Comparison of ENCODE assay signal across 8 cellular contexts in the genomic region with DNA sequence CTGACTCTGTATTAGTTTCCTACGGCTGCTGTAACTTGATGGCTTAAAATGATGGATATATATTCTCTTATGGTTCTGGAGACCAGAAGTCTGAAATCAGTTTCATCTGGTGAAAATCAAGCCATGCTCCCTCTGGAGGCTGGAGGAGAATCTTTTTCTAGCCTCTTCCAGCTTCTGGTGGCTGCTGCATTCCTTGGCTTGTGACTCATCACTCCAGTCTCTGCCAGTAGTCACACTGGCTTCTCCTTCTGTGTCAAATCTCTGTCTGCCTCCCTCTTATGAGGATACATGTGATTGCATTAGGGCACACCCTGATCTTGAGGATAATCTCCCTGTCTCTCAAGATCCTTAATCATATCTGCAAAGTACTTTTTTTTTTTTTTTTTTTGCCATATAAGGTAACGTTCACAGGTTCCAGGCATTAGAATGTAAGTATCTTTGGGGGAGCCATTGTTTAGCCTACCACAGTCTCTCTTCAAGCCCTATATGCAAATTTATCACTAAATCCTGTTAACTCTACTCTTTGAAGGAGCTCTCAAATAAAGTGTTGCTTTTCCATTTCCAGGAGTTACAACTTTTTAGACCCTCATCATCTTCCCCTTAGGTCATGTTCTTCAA. TPM values are rescaled to one million over a fixed set of nuclear protein-coding genes. Genes with fewer than 3 reads are reported as not detected.
A peak's percentile ranks its signal among the peaks of the same experiment; 100 is the strongest.
DNase-seq lines count a peak whose midpoint lies in the region; ATAC-seq, FAIRE-seq and TF ChIP-seq lines count a peak whose summit lies in the region.

No MANE protein-coding gene starts in this region.

- H3K27me3 ChIP-seq in endodermal cell (ENCODE audit: control insufficient read depth, insufficient read depth, low read length, poor library complexity, severe bottlenecking): no peaks in the 10 kb centered on the region

- H3K4me3 ChIP-seq in endodermal cell (ENCODE audit: low read length): peak overlapping the region; percentile 27

- H3K4me1 Mint-ChIP-seq in endodermal cell: peaks cover 11% of the 10 kb centered on the region
- peaks cover 18% of the 10 kb centered on the region for H3K4me1 Mint-ChIP-seq in progenitor cell of endocrine pancreas (ENCODE audit: low read depth)
- H3K4me1 Mint-ChIP-seq in activated CD4-positive, alpha-beta T cell treated with anti-CD3 and anti-CD28 coated beads, Interleukin-2, amount 10 ng/mL, durations not matched to agents 24 days and 14 days: no peaks in the 10 kb centered on the region

- no peak for FAIRE-seq in frontal cortex (lab: Jason Lieb, UNC)

- peaks cover 14% of the 10 kb centered on the region for H3K9me3 ChIP-seq in endodermal cell (ENCODE audit: control insufficient read depth, low read length)

- intact Hi-C loops in activated CD4-positive, alpha-beta T cell treated with anti-CD3 and anti-CD28 coated beads, Interleukin-2, amount 10 ng/mL, durations not matched to agents 24 days and 14 days (cut with micrococcal nuclease): no loop called here

- no peaks in the 10 kb centered on the region for H3K4me1 ChIP-seq in endodermal cell (ENCODE audit: control insufficient read depth, insufficient read depth, low read length)

- H3K4me3 Mint-ChIP-seq in endodermal cell (no peak overlapping the region), progenitor cell of endocrine pancreas (ENCODE audit: low read depth) (no peak overlapping the region)
- no peak overlapping the region for H3K4me3 Mint-ChIP-seq in activated CD4-positive, alpha-beta T cell treated with anti-CD3 and anti-CD28 coated beads, Interleukin-2, amount 10 ng/mL, durations not matched to agents 24 days and 14 days

- H3K27me3 Mint-ChIP-seq in endodermal cell (ENCODE audit: insufficient read depth) (no peaks in the 10 kb centered on the region), progenitor cell of endocrine pancreas (no peaks in the 10 kb centered on the region)
- H3K27me3 Mint-ChIP-seq in activated CD4-positive, alpha-beta T cell treated with anti-CD3 and anti-CD28 coated beads, Interleukin-2, amount 10 ng/mL, durations not matched to agents 24 days and 14 days: no peaks in the 10 kb centered on the region

- H3K9ac ChIP-seq in endodermal cell (ENCODE audit: extremely low read depth, low read length, poor library complexity, severe bottlenecking): no peak overlapping the region

- no peak for ATAC-seq in GM18511 (IDR thresholded peaks at IDR 0.05; ENCODE audit: unreplicated experiment)

- H3K9me3 Mint-ChIP-seq in endodermal cell (peaks cover 5% of the 10 kb centered on the region), progenitor cell of endocrine pancreas (ENCODE audit: low read depth) (peaks cover 4% of the 10 kb centered on the region)
- no peaks in the 10 kb centered on the region for H3K9me3 Mint-ChIP-seq in activated CD4-positive, alpha-beta T cell treated with anti-CD3 and anti-CD28 coated beads, Interleukin-2, amount 10 ng/mL, durations not matched to agents 24 days and 14 days

- TF ChIP-seq CTCF in endodermal cell (conservative IDR thresholded peaks at IDR 0.05): peak; percentile 63
- peak; percentile 28 for TF ChIP-seq CTCF in progenitor cell of endocrine pancreas (IDR thresholded peaks at IDR 0.05; ENCODE audit: unreplicated experiment)

- H3K27ac ChIP-seq in endodermal cell (ENCODE audit: low read depth, low read length): no peak overlapping the region

- H3K36me3 ChIP-seq in endodermal cell (ENCODE audit: control insufficient read depth, insufficient read depth, low read length): peaks cover 42% of the 10 kb centered on the region

- H3K27ac Mint-ChIP-seq in endodermal cell: peak overlapping the region; percentile 90
- H3K27ac Mint-ChIP-seq in progenitor cell of endocrine pancreas: peak overlapping the region; percentile 83
- H3K27ac Mint-ChIP-seq in activated CD4-positive, alpha-beta T cell treated with anti-CD3 and anti-CD28 coated beads, Interleukin-2, amount 10 ng/mL, durations not matched to agents 24 days and 14 days: no peak overlapping the region

- DNase-seq in GM04503 (ENCODE audit: low read depth): peak; percentile 85
- DNase-seq in NCI-H460 (ENCODE audit: extremely low read depth, low read depth): peak; percentile 92
- DNase-seq in endodermal cell: peak; percentile 75
- DNase-seq in progenitor cell of endocrine pancreas (ENCODE audit: low spot score, unreplicated experiment): no peak
- DNase-seq in central memory CD4-positive, alpha-beta T cell: no peak
- no peak for DNase-seq in frontal cortex (ENCODE audit: low spot score in 2 of 2)
- DNase-seq in activated CD4-positive, alpha-beta T cell treated with anti-CD3 and anti-CD28 coated beads, Interleukin-2, amount 10 ng/mL, durations not matched to agents 24 days and 14 days: no peak

- H3K36me3 Mint-ChIP-seq in endodermal cell (ENCODE audit: low read depth): peaks cover 28% of the 10 kb centered on the region
- peaks cover 13% of the 10 kb centered on the region for H3K36me3 Mint-ChIP-seq in progenitor cell of endocrine pancreas (ENCODE audit: insufficient read depth)
- H3K36me3 Mint-ChIP-seq in activated CD4-positive, alpha-beta T cell treated with anti-CD3 and anti-CD28 coated beads, Interleukin-2, amount 10 ng/mL, durations not matched to agents 24 days and 14 days (ENCODE audit: low read depth): no peaks in the 10 kb centered on the region

- 93 to 100% methylated on average over 1 to 2 of the region's 2 CpGs for WGBS in endodermal cell (ENCODE audit: insufficient coverage in 1 of 2, insufficient read length in 1 of 2), 2 experiments

RNA-seq across cellular contexts. Expression of a gene that starts 17.8 kb away (rescaled TPM):
- total RNA-seq in NCI-H460 (2014; rRNA removed; shearing (Covaris generic)): 24.8 and 30.7 TPM in 2 replicates
- polyA plus RNA-seq in NCI-H460 (2014; cell fraction: nucleus; rRNA removed): 21.3 and 24.2 TPM in 2 replicates
- total RNA-seq in endodermal cell (10 to 100 TPM; 22.9 to 30.5 TPM), progenitor cell of endocrine pancreas (27.7 and 29.9 TPM in 2 replicates), frontal cortex (33.4 TPM)
- polyA plus RNA-seq in endodermal cell (2013, experiment 1 of 2): 11.6 TPM
- 12.5 TPM for polyA plus RNA-seq in endodermal cell (2013, experiment 2 of 2)
- 6.6 and 6.8 TPM in 2 replicates for total RNA-seq in activated CD4-positive, alpha-beta T cell treated with anti-CD3 and anti-CD28 coated beads, Interleukin-2, amount 10 ng/mL, durations not matched to agents 24 days and 14 days

RNA-seq across cellular contexts. Expression of a gene that starts 50.2 kb away (rescaled TPM):
- not detected in 2 replicates for total RNA-seq in NCI-H460 (2014; rRNA removed; shearing (Covaris generic))
- polyA plus RNA-seq in NCI-H460 (2014; cell fraction: nucleus; rRNA removed): not detected in 2 replicates
- total RNA-seq in endodermal cell (not detected), progenitor cell of endocrine pancreas (not detected in 2 replicates), frontal cortex (not detected)
- polyA plus RNA-seq in endodermal cell (2013, experiment 1 of 2): not detected
- not detected for polyA plus RNA-seq in endodermal cell (2013, experiment 2 of 2)
- not detected in 2 replicates for total RNA-seq in activated CD4-positive, alpha-beta T cell treated with anti-CD3 and anti-CD28 coated beads, Interleukin-2, amount 10 ng/mL, durations not matched to agents 24 days and 14 days

RNA-seq across cellular contexts. Expression of a gene that starts 51.6 kb away (rescaled TPM):
- total RNA-seq in NCI-H460 (2014; rRNA removed; shearing (Covaris generic)): 72.9 and 78.4 TPM in 2 replicates
- polyA plus RNA-seq in NCI-H460 (2014; cell fraction: nucleus; rRNA removed): 128 and 155 TPM in 2 replicates
- total RNA-seq in endodermal cell: 10 to 100 TPM; 66.9 to 70.4 TPM
- 114 TPM for polyA plus RNA-seq in endodermal cell (2013, experiment 1 of 2)
- 103 TPM for polyA plus RNA-seq in endodermal cell (2013, experiment 2 of 2)
- 52.7 and 59.0 TPM in 2 replicates for total RNA-seq in progenitor cell of endocrine pancreas
- 70.5 TPM for total RNA-seq in frontal cortex
- 29.7 and 30.4 TPM in 2 replicates for total RNA-seq in activated CD4-positive, alpha-beta T cell treated with anti-CD3 and anti-CD28 coated beads, Interleukin-2, amount 10 ng/mL, durations not matched to agents 24 days and 14 days

Comparison
In these comparisons a context has a peak if more than half of its experiments do, and no peak if none do; other contexts are left out.
1. DNase-seq: peak in GM04503 (single experiment), NCI-H460 (single experiment) and endodermal cell (single experiment); none in progenitor cell of endocrine pancreas (single experiment), central memory CD4-positive, alpha-beta T cell (single experiment), frontal cortex (0 of 2) and activated CD4-positive, alpha-beta T cell treated with anti-CD3 and anti-CD28 coated beads, Interleukin-2, amount 10 ng/mL, durations not matched to agents 24 days and 14 days (single experiment).